ENCODE assay signal across 18 cellular contexts in the genomic region with DNA sequence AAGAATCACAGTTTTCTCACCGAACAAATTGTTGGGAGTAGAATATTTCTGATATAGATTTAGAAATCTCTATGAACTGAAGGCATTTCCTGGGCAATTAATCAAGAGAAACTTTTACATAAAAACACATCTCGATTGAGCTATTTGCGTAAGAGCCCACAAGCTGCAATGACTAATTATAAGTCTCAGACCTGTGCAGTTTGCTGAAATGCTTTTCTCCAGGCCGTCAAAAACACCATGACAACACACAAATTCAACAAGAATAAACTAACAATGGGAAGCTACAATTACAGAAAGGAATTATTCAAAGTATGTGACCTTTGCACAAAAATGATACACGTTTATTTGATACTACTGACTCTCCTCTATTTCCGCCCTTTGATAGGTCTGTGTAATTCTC.
"Had no signal": no experiment of that assay in that cellular context is flagged by ENCODE, and none has a peak within 500 bp of the region (broad histone marks: within the 10 kb centered on the region; RNA-seq: fewer than 3 reads in every experiment).

No MANE protein-coding gene starts in this region.

- H3K9me3 Mint-ChIP-seq: activated CD8-positive, alpha-beta T cell treated with anti-CD3 and anti-CD28 coated beads for 36 hours had no signal

- H3K4me3 Mint-ChIP-seq: activated CD8-positive, alpha-beta T cell treated with anti-CD3 and anti-CD28 coated beads for 36 hours; stimulated activated effector memory CD8-positive, alpha-beta T cell treated with anti-CD3 and anti-CD28 coated beads, Interleukin-12 subunit alpha, Interleukin-12 subunit beta, amount 100 ng/mL, for 72 hours; T-cell had no signal

- H3K9me3 ChIP-seq: body of pancreas, gastrocnemius medialis, heart right ventricle, right atrium auricular region, transverse colon had no signal

- H3K27me3 ChIP-seq: body of pancreas, gastrocnemius medialis, heart right ventricle, right atrium auricular region, transverse colon had no signal

- DNase-seq: activated CD4-positive, alpha-beta T cell treated with anti-CD3 and anti-CD28 coated beads for 4 hours; activated CD8-positive, alpha-beta memory T cell treated with anti-CD3 and anti-CD28 coated beads, Interleukin-2, amount 50 U/mL, for 4 hours; activated CD8-positive, alpha-beta T cell treated with anti-CD3 and anti-CD28 coated beads for 36 hours; body of pancreas; cerebellar nuclear complex; gastrocnemius medialis; heart right ventricle; islet precursor cell; left ventricle myocardium inferior; small intestine; T-cell; T1000; transverse colon; WERI-Rb-1 had no signal

- H3K27ac Mint-ChIP-seq: activated CD8-positive, alpha-beta T cell treated with anti-CD3 and anti-CD28 coated beads for 36 hours; stimulated activated effector memory CD8-positive, alpha-beta T cell treated with anti-CD3 and anti-CD28 coated beads, Interleukin-12 subunit alpha, Interleukin-12 subunit beta, amount 100 ng/mL, for 72 hours; T-cell had no signal

- H3K4me1 Mint-ChIP-seq: stimulated activated effector memory CD8-positive, alpha-beta T cell treated with anti-CD3 and anti-CD28 coated beads, Interleukin-12 subunit alpha, Interleukin-12 subunit beta, amount 100 ng/mL, for 72 hours; T-cell had no signal

- H3K36me3 Mint-ChIP-seq: stimulated activated effector memory CD8-positive, alpha-beta T cell treated with anti-CD3 and anti-CD28 coated beads, Interleukin-12 subunit alpha, Interleukin-12 subunit beta, amount 100 ng/mL, for 72 hours; T-cell had no signal

- H3K27me3 Mint-ChIP-seq: activated CD8-positive, alpha-beta T cell treated with anti-CD3 and anti-CD28 coated beads for 36 hours; T-cell had no signal

- H3K36me3 ChIP-seq: gastrocnemius medialis, heart right ventricle, left ventricle myocardium inferior, right atrium auricular region, transverse colon, WERI-Rb-1 had no signal

- H3K4me1 ChIP-seq: body of pancreas, gastrocnemius medialis, left ventricle myocardium inferior, parathyroid adenoma, right atrium auricular region, transverse colon had no signal

- H3K4me3 ChIP-seq: body of pancreas, gastrocnemius medialis, heart right ventricle, left ventricle myocardium inferior, right atrium auricular region, SK-N-MC, transverse colon had no signal

- H3K27ac ChIP-seq: body of pancreas, gastrocnemius medialis, heart right ventricle, left ventricle myocardium inferior, parathyroid adenoma, right atrium auricular region, SK-N-MC, transverse colon, WERI-Rb-1 had no signal

- ATAC-seq: activated CD8-positive, alpha-beta T cell treated with anti-CD3 and anti-CD28 coated beads for 36 hours; body of pancreas; gastrocnemius medialis; heart right ventricle; stimulated activated effector memory CD8-positive, alpha-beta T cell treated with anti-CD3 and anti-CD28 coated beads, Interleukin-12 subunit alpha, Interleukin-12 subunit beta, amount 100 ng/mL, for 72 hours; T-cell had no signal
